29 cellular contexts compared by ENCODE assay signal in genomic region chr3:29226709-29227108, GRCh38. TPM values are rescaled to one million over a fixed set of nuclear protein-coding genes. Genes with fewer than 3 reads are reported as not detected.
DNase-seq lines count a peak whose midpoint lies in the region; ATAC-seq, FAIRE-seq and TF ChIP-seq lines count a peak whose summit lies in the region.
"Had no signal": no experiment of that assay in that cellular context is flagged by ENCODE, and none has a peak within 500 bp of the region (broad histone marks: within the 10 kb centered on the region; RNA-seq: fewer than 3 reads in every experiment).

No MANE protein-coding gene starts in this region.

- H2AFZ ChIP-seq in IMR-90 (replicated peaks; ENCODE audit: low read length, poor library complexity), result peak overlapping the region; percentile 19
- H2AFZ ChIP-seq in endothelial cell of umbilical vein (ENCODE audit: low read depth, low read length), result no peak overlapping the region
- peak overlapping the region; percentile 48 for H2AFZ ChIP-seq in osteoblast (ENCODE audit: low read length)
- H2AFZ ChIP-seq: parathyroid adenoma had no signal

- no peak overlapping the region for H2AK9ac ChIP-seq in IMR-90 (replicated peaks; ENCODE audit: low read depth, low read length, poor library complexity)

- no peaks in the 10 kb centered on the region for H3K27me3 ChIP-seq in IMR-90 (ENCODE audit: control insufficient read depth, insufficient read depth, low read length)
- no peaks in the 10 kb centered on the region for H3K27me3 ChIP-seq in endothelial cell of umbilical vein (ENCODE audit: control insufficient read depth in 2 of 2, insufficient read depth in 2 of 2, low read length in 2 of 2)
- no peaks in the 10 kb centered on the region for H3K27me3 ChIP-seq in osteoblast (ENCODE audit: insufficient read depth, low read length)
- H3K27me3 ChIP-seq: cardiac muscle cell, gastrocnemius medialis, SJCRH30 had no signal

- H3K18ac ChIP-seq in IMR-90 (ENCODE audit: low read depth, low read length), result peak overlapping the region; percentile 2; the same call in 1 of the 2 replicates

- no peaks in the 10 kb centered on the region for H3K79me1 ChIP-seq in IMR-90 (ENCODE audit: low read depth in 1 of 2, low read length in 2 of 2)

- no peak for TF ChIP-seq POLR2A in IMR-90 (IDR thresholded peaks at IDR 0.05; ENCODE audit: low read depth, low read length)
- no peak for TF ChIP-seq POLR2A in endothelial cell of umbilical vein (IDR thresholded peaks at IDR 0.05; ENCODE audit: low read depth, low read length)

- no peak for FAIRE-seq in endothelial cell of umbilical vein (lab: Jason Lieb, UNC)

- H2BK20ac ChIP-seq in IMR-90 (ENCODE audit: low read depth, low read length), result peak overlapping the region; percentile 35; the same call in 1 of the 2 replicates

- H3K27ac Mint-ChIP-seq in T-helper 2 cell treated with Interferon-gamma antibody and Interleukin-4, amounts not matched to agents 5 μg/mL and 100 μg/mL, for 36 hours, result no peak overlapping the region
- no peak overlapping the region for H3K27ac Mint-ChIP-seq in natural killer cell treated with Interleukin-12 subunit alpha and Interleukin-12 subunit beta and Interleukin-15 and Interleukin-18, amount 100 ng/mL, for 72 hours
- H3K27ac Mint-ChIP-seq: activated naive CD8-positive, alpha-beta T cell treated with anti-CD3 and anti-CD28 coated beads, Interleukin-2, amount 50 U/mL, for 24 hours; memory B cell; naive thymus-derived CD4-positive, alpha-beta T cell; stimulated activated naive CD8-positive, alpha-beta T cell treated with anti-CD3 and anti-CD28 coated beads, Interleukin-15, Interleukin-2, amounts not matched to agents 100 ng/mL and 50 ng/mL, for 24 hours; T-helper 17 cell had no signal

- H3K4me3 Mint-ChIP-seq in T-helper 2 cell treated with Interferon-gamma antibody and Interleukin-4, amounts not matched to agents 5 μg/mL and 100 μg/mL, for 36 hours, result no peak overlapping the region
- H3K4me3 Mint-ChIP-seq in natural killer cell treated with Interleukin-12 subunit alpha and Interleukin-12 subunit beta and Interleukin-15 and Interleukin-18, amount 100 ng/mL, for 72 hours, result no peak overlapping the region
- H3K4me3 Mint-ChIP-seq: activated naive CD8-positive, alpha-beta T cell treated with anti-CD3 and anti-CD28 coated beads, Interleukin-2, amount 50 U/mL, for 24 hours; memory B cell; naive thymus-derived CD4-positive, alpha-beta T cell; stimulated activated naive CD8-positive, alpha-beta T cell treated with anti-CD3 and anti-CD28 coated beads, Interleukin-15, Interleukin-2, amounts not matched to agents 100 ng/mL and 50 ng/mL, for 24 hours; T-helper 17 cell had no signal

- in situ Hi-C loops in IMR-90 (cut with MboI; ENCODE audit: low sequenced_read_pairs), result no loop called here

- H3K27ac ChIP-seq in IMR-90 (ENCODE audit: insufficient read depth, low read length) (no peak overlapping the region), endothelial cell of umbilical vein (ENCODE audit: insufficient read depth, low read depth, low read length) (no peak overlapping the region), osteoblast (ENCODE audit: low read depth, low read length) (no peak overlapping the region)
- H3K27ac ChIP-seq: cardiac muscle cell, gastrocnemius medialis, parathyroid adenoma, SJCRH30, WERI-Rb-1 had no signal

- no peaks in the 10 kb centered on the region for H3K36me3 Mint-ChIP-seq in T-helper 2 cell treated with Interferon-gamma antibody and Interleukin-4, amounts not matched to agents 5 μg/mL and 100 μg/mL, for 36 hours (ENCODE audit: low read depth)
- H3K36me3 Mint-ChIP-seq in natural killer cell treated with Interleukin-12 subunit alpha and Interleukin-12 subunit beta and Interleukin-15 and Interleukin-18, amount 100 ng/mL, for 72 hours, result no peaks in the 10 kb centered on the region
- H3K36me3 Mint-ChIP-seq: memory B cell; naive thymus-derived CD4-positive, alpha-beta T cell had no signal

- H3K56ac ChIP-seq in IMR-90 (ENCODE audit: extremely low read depth, insufficient read depth, low read length), result no peak overlapping the region

- no peak overlapping the region for H3K14ac ChIP-seq in IMR-90 (replicated peaks; ENCODE audit: low read depth, low read length)

- H3K79me2 ChIP-seq in endothelial cell of umbilical vein (ENCODE audit: control insufficient read depth, insufficient read depth, low read length) (no peaks in the 10 kb centered on the region), osteoblast (ENCODE audit: insufficient read depth, low read length) (no peaks in the 10 kb centered on the region)
- H3K79me2 ChIP-seq: parathyroid adenoma had no signal

- dilution Hi-C loops in IMR-90 (cut with HindIII; ENCODE audit: low sequenced_read_pairs, unreplicated experiment), result no loop called here
- dilution Hi-C loops in endothelial cell of umbilical vein (cut with MboI; ENCODE audit: extremely low pct_ligation_motif_present, low sequenced_read_pairs), result no loop called here

- peak overlapping the region; percentile 1; the same call in 1 of the 3 replicates for H2BK15ac ChIP-seq in IMR-90 (ENCODE audit: low read depth, low read length)

- DNase-seq in DMS79 (lab: John Stamatoyannopoulos, UW) (peak; percentile 52), IMR-90 (peak; percentile 39), endothelial cell of umbilical vein (ENCODE audit: low read depth, low spot score) (peak; percentile 50), osteoblast (ENCODE audit: insufficient read length, low spot score, missing footprints) (no peak), retina (no peak)
- no peak for DNase-seq in T-helper 2 cell treated with Interferon-gamma antibody and Interleukin-4, amounts not matched to agents 5 μg/mL and 100 μg/mL, for 36 hours (ENCODE audit: low spot score)
- DNase-seq in natural killer cell treated with Interleukin-12 subunit alpha and Interleukin-12 subunit beta and Interleukin-15 and Interleukin-18, amount 100 ng/mL, for 72 hours (ENCODE audit: low spot score), result no peak
- no peak for DNase-seq in stimulated activated naive CD8-positive, alpha-beta T cell treated with anti-CD3 and anti-CD28 coated beads, Interleukin-15, Interleukin-2, amounts not matched to agents 100 U/mL and 50 U/mL, for 24 hours
- DNase-seq: activated CD8-positive, alpha-beta memory T cell treated with anti-CD3 and anti-CD28 coated beads, Interleukin-2, amount 50 U/mL, for 4 hours; activated effector memory CD4-positive, alpha-beta T cell treated with Interleukin-2 at 50 U/mL for 16 hours; activated naive CD8-positive, alpha-beta T cell treated with anti-CD3 and anti-CD28 coated beads, Interleukin-2, amount 50 U/mL, for 24 hours; COR-L47; gastrocnemius medialis; kidney glomerular epithelial cell; naive thymus-derived CD4-positive, alpha-beta T cell; NCI-H1417 treated with DMSO at 0.1 percent for 48 hours; NCI-H2171; NCI-H748 treated with DMSO at 0.1 percent for 48 hours; stimulated activated CD4-positive, alpha-beta T cell treated with anti-CD3 and anti-CD28 coated beads, Interleukin-2, amount 100 ng/mL, for 48 hours; T-helper 17 cell; trophoblast cell; WERI-Rb-1 had no signal

- H4K20me1 ChIP-seq in IMR-90 (ENCODE audit: insufficient read depth, low read length) (no peaks in the 10 kb centered on the region), endothelial cell of umbilical vein (replicated peaks; ENCODE audit: control insufficient read depth, extremely low read depth, insufficient read depth, low read length) (no peaks in the 10 kb centered on the region), osteoblast (ENCODE audit: insufficient read depth, low read length) (no peaks in the 10 kb centered on the region)

- H2AK5ac ChIP-seq in IMR-90 (ENCODE audit: low read depth, low read length), result no peak overlapping the region

- H3K9me3 Mint-ChIP-seq in T-helper 2 cell treated with Interferon-gamma antibody and Interleukin-4, amounts not matched to agents 5 μg/mL and 100 μg/mL, for 36 hours, result no peaks in the 10 kb centered on the region
- peaks cover 8% of the 10 kb centered on the region for H3K9me3 Mint-ChIP-seq in natural killer cell treated with Interleukin-12 subunit alpha and Interleukin-12 subunit beta and Interleukin-15 and Interleukin-18, amount 100 ng/mL, for 72 hours
- H3K9me3 Mint-ChIP-seq: activated naive CD8-positive, alpha-beta T cell treated with anti-CD3 and anti-CD28 coated beads, Interleukin-2, amount 50 U/mL, for 24 hours; stimulated activated naive CD8-positive, alpha-beta T cell treated with anti-CD3 and anti-CD28 coated beads, Interleukin-15, Interleukin-2, amounts not matched to agents 100 ng/mL and 50 ng/mL, for 24 hours had no signal

- H3K9ac ChIP-seq in IMR-90 (ENCODE audit: low read depth, low read length), result no peak overlapping the region
- H3K9ac ChIP-seq in endothelial cell of umbilical vein (replicated peaks; ENCODE audit: extremely low read depth, insufficient read depth, low read length), result no peak overlapping the region
- H3K9ac ChIP-seq: parathyroid adenoma had no signal

- no peak overlapping the region; the same call in 1 of the 2 replicates for H3K4ac ChIP-seq in IMR-90 (ENCODE audit: low read depth, low read length)

- H3K4me1 Mint-ChIP-seq in T-helper 2 cell treated with Interferon-gamma antibody and Interleukin-4, amounts not matched to agents 5 μg/mL and 100 μg/mL, for 36 hours (ENCODE audit: low read depth), result no peaks in the 10 kb centered on the region
- H3K4me1 Mint-ChIP-seq in natural killer cell treated with Interleukin-12 subunit alpha and Interleukin-12 subunit beta and Interleukin-15 and Interleukin-18, amount 100 ng/mL, for 72 hours (ENCODE audit: low read depth in 2 of 2), result no peaks in the 10 kb centered on the region
- H3K4me1 Mint-ChIP-seq: memory B cell, T-helper 17 cell had no signal

- no peaks in the 10 kb centered on the region for H3K9me3 ChIP-seq in IMR-90 (ENCODE audit: control insufficient read depth, insufficient read depth, low read length)
- no peaks in the 10 kb centered on the region for H3K9me3 ChIP-seq in endothelial cell of umbilical vein (replicated peaks; ENCODE audit: control insufficient read depth, insufficient read depth, low read length)
- H3K9me3 ChIP-seq in osteoblast (ENCODE audit: low read depth, low read length), result no peaks in the 10 kb centered on the region
- H3K9me3 ChIP-seq: gastrocnemius medialis, SJCRH30 had no signal

- no peaks in the 10 kb centered on the region for H3K9me1 ChIP-seq in IMR-90 (ENCODE audit: insufficient read depth, low read length)
- no peaks in the 10 kb centered on the region for H3K9me1 ChIP-seq in endothelial cell of umbilical vein (replicated peaks; ENCODE audit: control insufficient read depth, extremely low read depth, insufficient read depth, low read length)

- POLR2A ChIA-PET in IMR-90 (lab: Charles Lee; ENCODE audit: unreplicated experiment) (no interaction called here), endothelial cell of umbilical vein (lab: Charles Lee) (no interaction called here)

- TF ChIP-seq CTCF in IMR-90 (conservative IDR thresholded peaks at IDR 0.05; ENCODE audit: low read depth, low read length), result no peak
- TF ChIP-seq CTCF in endothelial cell of umbilical vein (IDR thresholded peaks at IDR 0.05; ENCODE audit: extremely low read depth in 1 of 2, insufficient read depth in 1 of 2, low read depth in 1 of 2, low read length in 2 of 2), result no peak
- TF ChIP-seq CTCF in osteoblast (IDR thresholded peaks at IDR 0.05; ENCODE audit: extremely low read depth, low read depth, low read length), result no peak

- H3K4me3 ChIP-seq in IMR-90 (ENCODE audit: insufficient read depth, low read depth, low read length) (no peak overlapping the region), endothelial cell of umbilical vein (replicated peaks in 1 of 3; ENCODE audit: insufficient read depth in 1 of 3, low read depth in 1 of 3, low read length in 3 of 3) (no peak overlapping the region), osteoblast (ENCODE audit: insufficient read depth, low read length) (no peak overlapping the region)
- H3K4me3 ChIP-seq: cardiac muscle cell, SJCRH30 had no signal

- H3K4me1 ChIP-seq in IMR-90 (ENCODE audit: control insufficient read depth, insufficient read depth, low read length) (no peaks in the 10 kb centered on the region), endothelial cell of umbilical vein (ENCODE audit: control insufficient read depth, extremely low read depth, insufficient read depth, low read length) (no peaks in the 10 kb centered on the region), osteoblast (ENCODE audit: insufficient read depth, low read length) (peaks cover 7% of the 10 kb centered on the region)
- H3K4me1 ChIP-seq: parathyroid adenoma, SJCRH30 had no signal

- CTCF ChIA-PET in IMR-90 (lab: Yijun Ruan, JAX), result interaction anchor here (0.8 kb wide), 1 partner anchor 18 kb away, joined by 3 read pairs; no protein-coding TSS in a partner anchor
- CTCF ChIA-PET in endothelial cell of umbilical vein (lab: Charles Lee), result interaction anchor here (1.4 kb wide), 1 partner anchor 42 kb away, joined by 3 read pairs; no protein-coding TSS in a partner anchor

- peak overlapping the region; percentile 26; the same call in 1 of the 2 replicates for H2BK120ac ChIP-seq in IMR-90 (ENCODE audit: low read depth, low read length)

- H3K23ac ChIP-seq in IMR-90 (ENCODE audit: low read depth, low read length), result no peak overlapping the region

- WGBS in IMR-90 (ENCODE audit: extremely low coverage in 2 of 2, insufficient read length in 1 of 2), 2 experiments, result no CpG with 5 or more reads among the region's 2 CpGs

- TF ChIP-seq RAD21 in IMR-90 (IDR thresholded peaks at IDR 0.05; ENCODE audit: low read length), result no peak

- no TSS peak for BruUV-seq in IMR-90 (replicated peaks; lab: Mats Ljungman, UMichigan)
- BruUV-seq in endothelial cell of umbilical vein (replicated peaks; lab: Mats Ljungman, UMichigan), result no TSS peak

- no peaks in the 10 kb centered on the region for H3K36me3 ChIP-seq in IMR-90 (ENCODE audit: control insufficient read depth, insufficient read depth, low read length)
- no peaks in the 10 kb centered on the region for H3K36me3 ChIP-seq in endothelial cell of umbilical vein (ENCODE audit: control insufficient read depth in 2 of 2, extremely low read depth in 1 of 2, insufficient read depth in 2 of 2, low read length in 2 of 2)
- no peaks in the 10 kb centered on the region for H3K36me3 ChIP-seq in osteoblast (ENCODE audit: insufficient read depth, low read length)
- H3K36me3 ChIP-seq: cardiac muscle cell, gastrocnemius medialis, SJCRH30, WERI-Rb-1 had no signal

- peak overlapping the region; percentile 48 for H2BK5ac ChIP-seq in IMR-90 (ENCODE audit: low read depth, low read length, poor library complexity, severe bottlenecking)

- H3K27me3 Mint-ChIP-seq in T-helper 2 cell treated with Interferon-gamma antibody and Interleukin-4, amounts not matched to agents 5 μg/mL and 100 μg/mL, for 36 hours (ENCODE audit: low read depth), result no peaks in the 10 kb centered on the region
- no peaks in the 10 kb centered on the region for H3K27me3 Mint-ChIP-seq in natural killer cell treated with Interleukin-12 subunit alpha and Interleukin-12 subunit beta and Interleukin-15 and Interleukin-18, amount 100 ng/mL, for 72 hours
- H3K27me3 Mint-ChIP-seq: activated naive CD8-positive, alpha-beta T cell treated with anti-CD3 and anti-CD28 coated beads, Interleukin-2, amount 50 U/mL, for 24 hours; memory B cell; stimulated activated naive CD8-positive, alpha-beta T cell treated with anti-CD3 and anti-CD28 coated beads, Interleukin-15, Interleukin-2, amounts not matched to agents 100 ng/mL and 50 ng/mL, for 24 hours; T-helper 17 cell had no signal

- peak; percentile 80 for ATAC-seq in IMR-90 (ENCODE audit: low read depth)
- ATAC-seq in natural killer cell treated with Interleukin-12 subunit alpha and Interleukin-12 subunit beta and Interleukin-15 and Interleukin-18, amount 100 ng/mL, for 72 hours, result no peak
- no peak for ATAC-seq in stimulated activated naive CD8-positive, alpha-beta T cell treated with anti-CD3 and anti-CD28 coated beads, Interleukin-15, Interleukin-2, amounts not matched to agents 100 U/mL and 50 U/mL, for 24 hours
- ATAC-seq: activated naive CD8-positive, alpha-beta T cell treated with anti-CD3 and anti-CD28 coated beads, Interleukin-2, amount 50 U/mL, for 24 hours; gastrocnemius medialis; HCT116; naive thymus-derived CD4-positive, alpha-beta T cell; sciatic nerve; T-helper 17 cell had no signal

- intact Hi-C loops in IMR-90 (cut with micrococcal nuclease) (no loop called here), endothelial cell of umbilical vein (cut with micrococcal nuclease) (no loop called here)

- H4K91ac ChIP-seq in IMR-90 (ENCODE audit: insufficient read depth, low read depth, low read length), result no peak overlapping the region

- no peak overlapping the region for H4K5ac ChIP-seq in IMR-90 (ENCODE audit: low read depth, low read length)

- no peak overlapping the region for H4K8ac ChIP-seq in IMR-90 (ENCODE audit: low read depth in 2 of 2, low read length in 2 of 2)

- H3K4me2 ChIP-seq in IMR-90 (ENCODE audit: low read depth, low read length) (peak overlapping the region; percentile 46), endothelial cell of umbilical vein (ENCODE audit: insufficient read depth, low read length) (no peak overlapping the region), osteoblast (ENCODE audit: insufficient read depth, low read length) (peak overlapping the region; percentile 52)

RNA-seq across cellular contexts. Expression of gene RBMS3, which starts 54.2 kb away (rescaled TPM):
- 110 and 127 TPM in 2 replicates for total RNA-seq in IMR-90 (2012; rRNA removed)
- polyA plus RNA-seq in IMR-90 (2012; rRNA removed), result 15.2 and 17.1 TPM in 2 replicates
- 4.3 and 5.0 TPM in 2 replicates for polyA plus RNA-seq in IMR-90 (2012; cell fraction: cytosol; rRNA removed)
- 10.2 and 28.8 TPM in 2 replicates for polyA plus RNA-seq in IMR-90 (2012; cell fraction: nucleus; rRNA removed; ENCODE audit: low replicate concordance)
- 37.3 and 42.3 TPM in 2 replicates for total RNA-seq in endothelial cell of umbilical vein
- polyA plus RNA-seq in endothelial cell of umbilical vein, result 13.6 and 16.3 TPM in 2 replicates
- 11.4 and 11.9 TPM in 2 replicates for polyA plus RNA-seq in endothelial cell of umbilical vein (2011; cell fraction: cytosol; rRNA removed)
- 42.3 and 46.1 TPM in 2 replicates for polyA plus RNA-seq in endothelial cell of umbilical vein (2011; cell fraction: nucleus; rRNA removed)
- 8.2 and 10.2 TPM in 2 replicates for polyA plus RNA-seq in endothelial cell of umbilical vein (2012)
- polyA minus RNA-seq in endothelial cell of umbilical vein, result 95.1 and 103 TPM in 2 replicates
- 7.3 TPM for polyA minus RNA-seq in endothelial cell of umbilical vein (2011; cell fraction: cytosol; rRNA and poly(A)+ RNA removed)
- polyA minus RNA-seq in endothelial cell of umbilical vein (2011; cell fraction: nucleus; rRNA and poly(A)+ RNA removed), result 142 and 159 TPM in 2 replicates
- total RNA-seq in osteoblast, result 80.4 and 81.1 TPM in 2 replicates
- 1 to 10 TPM; 1.4 to 3.5 TPM for total RNA-seq in natural killer cell treated with Interleukin-12 subunit alpha and Interleukin-12 subunit beta and Interleukin-15 and Interleukin-18, amount 100 ng/mL, for 72 hours

Comparison
In these comparisons a context has a peak if more than half of its experiments do, and no peak if none do; other contexts are left out.
1. DNase-seq: peak in DMS79 (single experiment), IMR-90 (single experiment) and endothelial cell of umbilical vein (single experiment); none in osteoblast (single experiment), T-helper 2 cell treated with Interferon-gamma antibody and Interleukin-4, amounts not matched to agents 5 μg/mL and 100 μg/mL, for 36 hours (single experiment), natural killer cell treated with Interleukin-12 subunit alpha and Interleukin-12 subunit beta and Interleukin-15 and Interleukin-18, amount 100 ng/mL, for 72 hours (single experiment), stimulated activated naive CD8-positive, alpha-beta T cell treated with anti-CD3 and anti-CD28 coated beads, Interleukin-15, Interleukin-2, amounts not matched to agents 100 U/mL and 50 U/mL, for 24 hours (single experiment) and retina (single experiment).